Comparison of ENCODE assay signal across 11 cellular contexts in genomic region chr2:151891566-151892194, GRCh38.
A peak's percentile ranks its signal among the peaks of the same experiment; 100 is the strongest.
DNase-seq lines count a peak whose midpoint lies in the region; ATAC-seq and TF ChIP-seq lines count a peak whose summit lies in the region.
"Had no signal": no experiment of that assay in that cellular context is flagged by ENCODE, and none has a peak within 500 bp of the region (broad histone marks: within the 10 kb centered on the region; RNA-seq: fewer than 3 reads in every experiment).

No MANE protein-coding gene starts in this region.

- TF ChIP-seq CTCF in heart left ventricle (IDR thresholded peaks at IDR 0.05) = no peak
- no peak for TF ChIP-seq CTCF in left lung (IDR thresholded peaks at IDR 0.05)
- no peak for TF ChIP-seq CTCF in upper lobe of left lung (IDR thresholded peaks at IDR 0.05)
- TF ChIP-seq CTCF in BE2C (IDR thresholded peaks at IDR 0.05; ENCODE audit: low read depth, low read length) = no peak
- TF ChIP-seq CTCF in glutamatergic neuron (IDR thresholded peaks at IDR 0.05; ENCODE audit: partially characterized antibody, unreplicated experiment) = no peak

- WGBS in heart left ventricle, 4 donors = 40 to 67% (median 58%) methylated on average over 7 of the region's 7 CpGs
- WGBS in upper lobe of left lung, 2 donors = 71 to 78% methylated on average over 6 to 7 of the region's 7 CpGs

- H3K9me3 Mint-ChIP-seq in glutamatergic neuron (ENCODE audit: unreplicated experiment) = peaks cover 1% of the 10 kb centered on the region

- intact Hi-C loops in heart left ventricle (cut with DNase I) = no loop called here
- intact Hi-C loops in Right ventricle myocardium inferior (cut with DNase I) = no loop called here
- intact Hi-C loops in left lung (cut with DNase I) = no loop called here

- ATAC-seq in heart left ventricle (peak in 3 of 4 donors; percentile 41 to 65 (median 45)), Right ventricle myocardium inferior (no peak), left lung (peak; percentile 83), upper lobe of left lung (ENCODE audit: low FRiP score in 2 of 2) (peak in 1 of 2 donors; percentile 40), HG03159 (IDR thresholded peaks at IDR 0.05; ENCODE audit: unreplicated experiment) (no peak)

- H3K27me3 ChIP-seq in heart left ventricle (no peaks in the 10 kb centered on the region), left lung (no peaks in the 10 kb centered on the region), upper lobe of left lung (no peaks in the 10 kb centered on the region), BE2C (no peaks in the 10 kb centered on the region)

- H3K4me3 ChIP-seq in heart left ventricle = peak overlapping the region in 9 of 12 donors; percentile 18 to 46 (median 30)
- no peak overlapping the region for H3K4me3 ChIP-seq in left lung
- H3K4me3 ChIP-seq in upper lobe of left lung = peak overlapping the region in 3 of 4 donors; percentile 15 to 28 (median 28)
- H3K4me3 ChIP-seq in BE2C (ENCODE audit: low read depth, low read length) = no peak overlapping the region

- peaks cover 7% of the 10 kb centered on the region for H3K36me3 Mint-ChIP-seq in glutamatergic neuron (ENCODE audit: unreplicated experiment)
- H3K36me3 Mint-ChIP-seq: activated naive CD4-positive, alpha-beta T cell treated with anti-CD3 and anti-CD28 coated beads, Interleukin-2, amount 50 U/mL, for 24 hours had no signal

- H3K4me1 ChIP-seq in heart left ventricle (peaks cover 0 to 11% (median 0%) of the 10 kb centered on the region in 12 donors), left lung (no peaks in the 10 kb centered on the region), upper lobe of left lung (peaks cover 0 to 2% (median under 1%) of the 10 kb centered on the region in 4 donors), BE2C (no peaks in the 10 kb centered on the region)

- DNase-seq in heart left ventricle (no peak), Right ventricle myocardium inferior (ENCODE audit: missing footprints) (no peak), cerebellar nuclear complex (lab: John Stamatoyannopoulos, UW) (peak; percentile 48 to 55), left lung (no peak), upper lobe of left lung (no peak), BE2C (no peak), glutamatergic neuron (no peak)
- DNase-seq: NCI-H1092 treated with DMSO at 0.1 percent for 48 hours had no signal

- H3K27ac ChIP-seq in heart left ventricle (no peak overlapping the region), left lung (no peak overlapping the region), upper lobe of left lung (peak overlapping the region in 1 of 4 donors; percentile 6)

- peaks cover 2% of the 10 kb centered on the region for H3K27me3 Mint-ChIP-seq in glutamatergic neuron (ENCODE audit: unreplicated experiment)
- H3K27me3 Mint-ChIP-seq: activated naive CD4-positive, alpha-beta T cell treated with anti-CD3 and anti-CD28 coated beads, Interleukin-2, amount 50 U/mL, for 24 hours; dendritic cell treated with granulocyte-macrophage colony-stimulating factor and Interleukin-4, amounts not matched to agents 40 ng/mL and 50 ng/mL, for 4 days had no signal

- H3K4me3 Mint-ChIP-seq in glutamatergic neuron (ENCODE audit: unreplicated experiment) = no peak overlapping the region
- H3K4me3 Mint-ChIP-seq: activated naive CD4-positive, alpha-beta T cell treated with anti-CD3 and anti-CD28 coated beads, Interleukin-2, amount 50 U/mL, for 24 hours; dendritic cell treated with granulocyte-macrophage colony-stimulating factor and Interleukin-4, amounts not matched to agents 40 ng/mL and 50 ng/mL, for 4 days had no signal

- no peaks in the 10 kb centered on the region for H3K36me3 ChIP-seq in heart left ventricle
- H3K36me3 ChIP-seq in left lung = no peaks in the 10 kb centered on the region
- H3K36me3 ChIP-seq in upper lobe of left lung = no peaks in the 10 kb centered on the region
- no peaks in the 10 kb centered on the region for H3K36me3 ChIP-seq in BE2C

- TF ChIP-seq EP300 in upper lobe of left lung (IDR thresholded peaks at IDR 0.05) = no peak

- H3K9me3 ChIP-seq in heart left ventricle = peaks cover 0 to 16% (median 2%) of the 10 kb centered on the region in 12 donors
- H3K9me3 ChIP-seq in left lung = peaks cover 0 to 7% of the 10 kb centered on the region in 2 donors
- H3K9me3 ChIP-seq in upper lobe of left lung = no peaks in the 10 kb centered on the region
- H3K9me3 ChIP-seq in BE2C = no peaks in the 10 kb centered on the region

- no peak overlapping the region for H3K27ac Mint-ChIP-seq in glutamatergic neuron (ENCODE audit: unreplicated experiment)
- H3K27ac Mint-ChIP-seq: activated naive CD4-positive, alpha-beta T cell treated with anti-CD3 and anti-CD28 coated beads, Interleukin-2, amount 50 U/mL, for 24 hours; dendritic cell treated with granulocyte-macrophage colony-stimulating factor and Interleukin-4, amounts not matched to agents 40 ng/mL and 50 ng/mL, for 4 days had no signal

- TF ChIP-seq POLR2A in heart left ventricle (IDR thresholded peaks at IDR 0.05) = no peak
- TF ChIP-seq POLR2A in upper lobe of left lung (IDR thresholded peaks at IDR 0.05) = no peak

- H3K4me1 Mint-ChIP-seq in glutamatergic neuron (ENCODE audit: low read depth, unreplicated experiment) = no peaks in the 10 kb centered on the region
- H3K4me1 Mint-ChIP-seq: activated naive CD4-positive, alpha-beta T cell treated with anti-CD3 and anti-CD28 coated beads, Interleukin-2, amount 50 U/mL, for 24 hours had no signal

Comparison
In these comparisons a context has a peak if more than half of its experiments do, and no peak if none do; other contexts are left out.
1. ATAC-seq: peak in heart left ventricle (3 of 4) and left lung (single experiment); none in Right ventricle myocardium inferior (single experiment) and HG03159 (single experiment).
2. DNase-seq: peak in cerebellar nuclear complex (2 of 2); none in heart left ventricle (0 of 5), Right ventricle myocardium inferior (single experiment), left lung (0 of 2), upper lobe of left lung (0 of 2), BE2C (single experiment) and glutamatergic neuron (single experiment).
3. H3K4me3 ChIP-seq: peak in heart left ventricle (9 of 12) and upper lobe of left lung (3 of 4); none in left lung (0 of 2) and BE2C (single experiment).